Comparison of ENCODE assay signal across 25 cellular contexts in genomic region chr12:113370923-113371682, GRCh38.
DNase-seq lines count a peak whose midpoint lies in the region; ATAC-seq lines count a peak whose summit lies in the region.
"Had no signal": no experiment of that assay in that cellular context is flagged by ENCODE, and none has a peak within 500 bp of the region (broad histone marks: within the 10 kb centered on the region; RNA-seq: fewer than 3 reads in every experiment).

No MANE protein-coding gene starts in this region.

- no peaks in the 10 kb centered on the region for H3K9me3 Mint-ChIP-seq in T-helper 2 cell treated with Interferon-gamma antibody and Interleukin-4, amounts not matched to agents 5 μg/mL and 100 μg/mL, for 36 hours
- no peaks in the 10 kb centered on the region for H3K9me3 Mint-ChIP-seq in memory B cell
- no peaks in the 10 kb centered on the region for H3K9me3 Mint-ChIP-seq in stimulated activated naive B cell treated with anti-CD40 and anti-IgM and Interleukin-4, amounts not matched to agents 10 μg/mL and 1 μg/mL and 100 μg/mL, for 72 hours
- H3K9me3 Mint-ChIP-seq: CD8-positive, alpha-beta memory T cell; HFFc6 had no signal

- H3K27me3 ChIP-seq in BLaER1 treated with 17β-estradiol and CSF1 and Interleukin-3, amounts not matched to agents 10 nM and 100 nM = no peaks in the 10 kb centered on the region
- H3K27me3 ChIP-seq: SJSA1 had no signal

- no peak for DNase-seq in T-helper 2 cell treated with Interferon-gamma antibody and Interleukin-4, amounts not matched to agents 5 μg/mL and 100 μg/mL, for 36 hours (ENCODE audit: low spot score)
- DNase-seq in memory B cell (ENCODE audit: low spot score in 2 of 2) (no peak), GM19238 (ENCODE audit: insufficient read length, low spot score) (no peak)
- no peak for DNase-seq in stimulated activated naive B cell treated with anti-CD40 and anti-IgM and Interleukin-4, amounts not matched to agents 10 μg/mL and 1 μg/mL and 100 μg/mL, for 72 hours
- no peak for DNase-seq in stimulated activated CD4-positive, alpha-beta T cell treated with anti-CD3 and anti-CD28 coated beads, Interleukin-12 subunit alpha, Interleukin-12 subunit beta, amount 100 ng/mL, for 4 hours
- DNase-seq: AML-193; Calu3; CD8-positive, alpha-beta memory T cell; DND-41; GOT3; HFFc6; MM.1S; NCI-H1048; NCI-H1417; NCI-H1694; NCI-H2029 treated with DMSO at 0.1 percent for 48 hours; NCI-H526 treated with DMSO at 0.1 percent for 48 hours; Right ventricle myocardium superior; RPMI8226 had no signal

- peak overlapping the region in 10 of 11 experiments; percentile 9 to 49 (median 40); a peak in 15 of 22 replicates for H3K4me2 ChIP-seq in BLaER1 treated with 17β-estradiol and CSF1 and Interleukin-3, amounts not matched to agents 10 nM and 100 nM

- ATAC-seq in memory B cell (ENCODE audit: low read depth) (peak; percentile 38), GM19324 (IDR thresholded peaks at IDR 0.05; ENCODE audit: low FRiP score, unreplicated experiment) (no peak)
- peak; percentile 42 to 51 for ATAC-seq in stimulated activated naive B cell treated with anti-CD40 and anti-IgM and Interleukin-4, amounts not matched to agents 10 μg/mL and 1 μg/mL and 100 μg/mL, for 72 hours (replicated peaks)
- ATAC-seq: K562 had no signal

- peak overlapping the region; percentile 45 for H3K27ac Mint-ChIP-seq in T-helper 2 cell treated with Interferon-gamma antibody and Interleukin-4, amounts not matched to agents 5 μg/mL and 100 μg/mL, for 36 hours
- H3K27ac Mint-ChIP-seq in memory B cell = no peak overlapping the region
- H3K27ac Mint-ChIP-seq in stimulated activated naive B cell treated with anti-CD40 and anti-IgM and Interleukin-4, amounts not matched to agents 10 μg/mL and 1 μg/mL and 100 μg/mL, for 72 hours = no peak overlapping the region
- H3K27ac Mint-ChIP-seq: CD8-positive, alpha-beta memory T cell; HFFc6 had no signal

- peaks cover 5 to 87% (median 16%) of the 10 kb centered on the region in 11 experiments; a peak in 15 of 22 replicates for H3K36me3 ChIP-seq in BLaER1 treated with 17β-estradiol and CSF1 and Interleukin-3, amounts not matched to agents 10 nM and 100 nM

- H3K4me1 Mint-ChIP-seq in T-helper 2 cell treated with Interferon-gamma antibody and Interleukin-4, amounts not matched to agents 5 μg/mL and 100 μg/mL, for 36 hours (ENCODE audit: low read depth) = peaks cover 6% of the 10 kb centered on the region
- peaks cover 8% of the 10 kb centered on the region for H3K4me1 Mint-ChIP-seq in memory B cell
- peaks cover 10 to 14% of the 10 kb centered on the region in 2 donors for H3K4me1 Mint-ChIP-seq in stimulated activated naive B cell treated with anti-CD40 and anti-IgM and Interleukin-4, amounts not matched to agents 10 μg/mL and 1 μg/mL and 100 μg/mL, for 72 hours

- no peak overlapping the region for H3K27ac ChIP-seq in BLaER1 treated with 17β-estradiol and CSF1 and Interleukin-3, amounts not matched to agents 10 nM and 100 nM
- H3K27ac ChIP-seq: C4-2B, SJSA1 had no signal

- H3K27me3 Mint-ChIP-seq in T-helper 2 cell treated with Interferon-gamma antibody and Interleukin-4, amounts not matched to agents 5 μg/mL and 100 μg/mL, for 36 hours (ENCODE audit: low read depth) = no peaks in the 10 kb centered on the region
- H3K27me3 Mint-ChIP-seq in memory B cell = no peaks in the 10 kb centered on the region
- no peaks in the 10 kb centered on the region for H3K27me3 Mint-ChIP-seq in stimulated activated naive B cell treated with anti-CD40 and anti-IgM and Interleukin-4, amounts not matched to agents 10 μg/mL and 1 μg/mL and 100 μg/mL, for 72 hours

- peak overlapping the region in 1 of 11 experiments; percentile 33; a peak in 1 of 22 replicates for H3K9ac ChIP-seq in BLaER1 treated with 17β-estradiol and CSF1 and Interleukin-3, amounts not matched to agents 10 nM and 100 nM

- peaks cover 5% of the 10 kb centered on the region for H3K36me3 Mint-ChIP-seq in T-helper 2 cell treated with Interferon-gamma antibody and Interleukin-4, amounts not matched to agents 5 μg/mL and 100 μg/mL, for 36 hours (ENCODE audit: low read depth)
- H3K36me3 Mint-ChIP-seq in memory B cell = peaks cover 26% of the 10 kb centered on the region
- peaks cover 47 to 65% of the 10 kb centered on the region in 2 donors for H3K36me3 Mint-ChIP-seq in stimulated activated naive B cell treated with anti-CD40 and anti-IgM and Interleukin-4, amounts not matched to agents 10 μg/mL and 1 μg/mL and 100 μg/mL, for 72 hours

- no peak overlapping the region for H3K4me3 ChIP-seq in BLaER1 treated with 17β-estradiol and CSF1 and Interleukin-3, amounts not matched to agents 10 nM and 100 nM
- H3K4me3 ChIP-seq: HAP-1, K562, SJSA1 had no signal

- H3K4me1 ChIP-seq in BLaER1 treated with 17β-estradiol and CSF1 and Interleukin-3, amounts not matched to agents 10 nM and 100 nM = peaks cover 8 to 24% (median 20%) of the 10 kb centered on the region in 10 experiments; a peak in 19 of 20 replicates
- H3K4me1 ChIP-seq: HAP-1, SJSA1 had no signal

- H4K20me1 ChIP-seq in BLaER1 treated with 17β-estradiol and CSF1 and Interleukin-3, amounts not matched to agents 10 nM and 100 nM = peaks cover 0 to 69% (median 7%) of the 10 kb centered on the region in 11 experiments; a peak in 12 of 22 replicates

- no peak overlapping the region for H3K4me3 Mint-ChIP-seq in T-helper 2 cell treated with Interferon-gamma antibody and Interleukin-4, amounts not matched to agents 5 μg/mL and 100 μg/mL, for 36 hours
- H3K4me3 Mint-ChIP-seq in memory B cell = no peak overlapping the region
- no peak overlapping the region for H3K4me3 Mint-ChIP-seq in stimulated activated naive B cell treated with anti-CD40 and anti-IgM and Interleukin-4, amounts not matched to agents 10 μg/mL and 1 μg/mL and 100 μg/mL, for 72 hours
- H3K4me3 Mint-ChIP-seq: CD8-positive, alpha-beta memory T cell; HFFc6 had no signal

- H3K9me3 ChIP-seq in BLaER1 treated with 17β-estradiol and CSF1 and Interleukin-3, amounts not matched to agents 10 nM and 100 nM (replicated peaks in 1 of 11) = peaks cover 0 to 13% (median 0%) of the 10 kb centered on the region in 11 experiments; a peak in 5 of 22 replicates
- H3K9me3 ChIP-seq: HAP-1, SJSA1 had no signal
